In genomic region chr16:8572919-8573724, GRCh38 we compare ENCODE assay signal across 1 cellular context.
TF ChIP-seq lines count a peak whose summit lies in the region.

No MANE protein-coding gene starts in this region.

TF ChIP-seq in HepG2, 621 proteins besides CTCF, POLR2A, EP300 and RAD21 (continues in another document):
- TF ChIP-seq DMAP1 (CRISPR knock-in tag; IDR thresholded peaks at IDR 0.05), result 0 out of 2 replicates have a peak, but pooled peaks have one; percentile 36
- TF ChIP-seq XBP1 (CRISPR knock-in tag; IDR thresholded peaks at IDR 0.05), result no peak
- TF ChIP-seq STAG1 (CRISPR knock-in tag; IDR thresholded peaks at IDR 0.05), result peak; percentile 82
- no peak for TF ChIP-seq NR2F1 (CRISPR knock-in tag; IDR thresholded peaks at IDR 0.05)
- TF ChIP-seq MAZ (IDR thresholded peaks at IDR 0.05; ENCODE audit: borderline replicate concordance, low read depth, low read length), result no peak
- TF ChIP-seq MAZ (CRISPR knock-in tag; IDR thresholded peaks at IDR 0.05; ENCODE audit: low read depth), result no peak
- TF ChIP-seq HDAC6 (IDR thresholded peaks at IDR 0.05; ENCODE audit: low read depth, low read length), result no peak
- TF ChIP-seq DNMT1 (CRISPR knock-in tag; IDR thresholded peaks at IDR 0.05), result no peak
- peak; percentile 31; the same call in 1 of the 2 replicates for TF ChIP-seq THAP11 (CRISPR knock-in tag; IDR thresholded peaks at IDR 0.05)
- peak; percentile 20; the same call in 1 of the 2 replicates for TF ChIP-seq ZFX (CRISPR knock-in tag; IDR thresholded peaks at IDR 0.05; ENCODE audit: low read depth)
- no peak for TF ChIP-seq ZNF746 (CRISPR knock-in tag; IDR thresholded peaks at IDR 0.05)
- no peak for TF ChIP-seq CCAR2 (optimal IDR thresholded peaks at IDR 0.05; ENCODE audit: low read depth, low read length)
- TF ChIP-seq ZNF235 (CRISPR knock-in tag; IDR thresholded peaks at IDR 0.05; ENCODE audit: borderline replicate concordance), result no peak
- TF ChIP-seq ASH2L (IDR thresholded peaks at IDR 0.05; ENCODE audit: insufficient read length, low read depth, low read length), result peak; percentile 59
- TF ChIP-seq TAF15 (IDR thresholded peaks at IDR 0.05; ENCODE audit: low read depth, low read length, poor library complexity, severe bottlenecking), result no peak
- TF ChIP-seq ZNF616 (CRISPR knock-in tag; IDR thresholded peaks at IDR 0.05; ENCODE audit: low read depth), result no peak
- TF ChIP-seq PCBP2 (optimal IDR thresholded peaks at IDR 0.05; ENCODE audit: low read depth, low read length, poor library complexity, severe bottlenecking), result no peak
- no peak for TF ChIP-seq ZFP36 (IDR thresholded peaks at IDR 0.05; ENCODE audit: borderline replicate concordance, low read depth, low read length, partially characterized antibody)
- TF ChIP-seq THRA (CRISPR knock-in tag; IDR thresholded peaks at IDR 0.05; ENCODE audit: borderline replicate concordance), result no peak
- TF ChIP-seq USF2 (IDR thresholded peaks at IDR 0.05; ENCODE audit: low read depth, low read length), result peak; percentile 74
- peak; percentile 83; the same call in 1 of the 2 replicates for TF ChIP-seq USF2 (CRISPR knock-in tag; IDR thresholded peaks at IDR 0.05; ENCODE audit: borderline replicate concordance)
- TF ChIP-seq ZNF790 (CRISPR knock-in tag; IDR thresholded peaks at IDR 0.05; ENCODE audit: borderline replicate concordance), result no peak
- no peak for TF ChIP-seq ZNF142 (CRISPR knock-in tag; IDR thresholded peaks at IDR 0.05)
- TF ChIP-seq HNF1B (CRISPR knock-in tag; IDR thresholded peaks at IDR 0.05), result peak; percentile 81; the same call in 1 of the 2 replicates
- TF ChIP-seq ZBED4 (CRISPR knock-in tag; IDR thresholded peaks at IDR 0.05; ENCODE audit: borderline replicate concordance), result no peak
- no peak for TF ChIP-seq ZBTB14 (CRISPR knock-in tag; IDR thresholded peaks at IDR 0.05)
- no peak for TF ChIP-seq ZBTB7B (CRISPR knock-in tag; IDR thresholded peaks at IDR 0.05)
- TF ChIP-seq EHMT2 (IDR thresholded peaks at IDR 0.05; ENCODE audit: borderline replicate concordance, low read depth, low read length), result 0 out of 2 replicates have a peak, but pooled peaks have one; percentile 55
- TF ChIP-seq ZFP41 (CRISPR knock-in tag; IDR thresholded peaks at IDR 0.05; ENCODE audit: borderline replicate concordance), result no peak
- no peak for TF ChIP-seq ZNF879 (CRISPR knock-in tag; IDR thresholded peaks at IDR 0.05)
- peak; percentile 14; the same call in 1 of the 2 replicates for TF ChIP-seq MAX (IDR thresholded peaks at IDR 0.05)
- 0 out of 2 replicates have a peak, but pooled peaks have one; percentile 22 for TF ChIP-seq SP140L (CRISPR knock-in tag; IDR thresholded peaks at IDR 0.05; ENCODE audit: borderline replicate concordance)
- peak; percentile 98 for TF ChIP-seq CEBPG (CRISPR knock-in tag; IDR thresholded peaks at IDR 0.05)
- no peak for TF ChIP-seq NPAS2 (CRISPR knock-in tag; IDR thresholded peaks at IDR 0.05; ENCODE audit: borderline replicate concordance)
- no peak for TF ChIP-seq NCOA5 (CRISPR knock-in tag; IDR thresholded peaks at IDR 0.05)
- no peak for TF ChIP-seq ZNF34 (CRISPR knock-in tag; IDR thresholded peaks at IDR 0.05; ENCODE audit: borderline replicate concordance)
- no peak for TF ChIP-seq ZBTB33 (CRISPR knock-in tag; IDR thresholded peaks at IDR 0.05)
- no peak for TF ChIP-seq IKZF4 (CRISPR knock-in tag; IDR thresholded peaks at IDR 0.05; ENCODE audit: borderline replicate concordance, low read depth, not compliant biosample characterization)
- TF ChIP-seq ZNF788 (CRISPR knock-in tag; IDR thresholded peaks at IDR 0.05; ENCODE audit: borderline replicate concordance), result peak; percentile 24; the same call in 1 of the 2 replicates
- TF ChIP-seq ZNF317 (CRISPR knock-in tag; IDR thresholded peaks at IDR 0.05), result no peak
- no peak for TF ChIP-seq ZBTB20 (CRISPR knock-in tag; IDR thresholded peaks at IDR 0.05; ENCODE audit: borderline replicate concordance, low read depth)
- peak; percentile 45; the same call in 1 of the 2 replicates for TF ChIP-seq ZNF713 (CRISPR knock-in tag; IDR thresholded peaks at IDR 0.05)
- peak; percentile 65 for TF ChIP-seq ZNF644 (CRISPR knock-in tag; IDR thresholded peaks at IDR 0.05; ENCODE audit: low read depth)
- no peak for TF ChIP-seq RORA (CRISPR knock-in tag; IDR thresholded peaks at IDR 0.05)
- TF ChIP-seq KDM3A (CRISPR knock-in tag; IDR thresholded peaks at IDR 0.05; ENCODE audit: low read depth), result no peak
- no peak for TF ChIP-seq NR2F2 (IDR thresholded peaks at IDR 0.05; ENCODE audit: borderline replicate concordance, low read depth)
- TF ChIP-seq ZNF3 (CRISPR knock-in tag; IDR thresholded peaks at IDR 0.05), result no peak
